1 cellular context compared by ENCODE assay signal in genomic region chr19:510606-511100, GRCh38.
TF ChIP-seq lines count a peak whose summit lies in the region.

No MANE protein-coding gene starts in this region.

TF ChIP-seq in HEK293, 187 proteins besides CTCF, POLR2A, EP300 and RAD21 (continued from another document and continues in another):
- TF ChIP-seq ZNF747 (tag by site-specific recombination; IDR thresholded peaks at IDR 0.05) = no peak
- TF ChIP-seq ZNF701 (tag by site-specific recombination; IDR thresholded peaks at IDR 0.05) = no peak
- TF ChIP-seq ZNF211 (tag by site-specific recombination; IDR thresholded peaks at IDR 0.05; ENCODE audit: low read depth) = no peak
- no peak for TF ChIP-seq ZNF341 (tag by site-specific recombination; IDR thresholded peaks at IDR 0.05; ENCODE audit: low read depth)
- TF ChIP-seq ZNF654 (tag by site-specific recombination; IDR thresholded peaks at IDR 0.05; ENCODE audit: low read depth) = peak; percentile 45
- TF ChIP-seq ZFHX2 (tag by site-specific recombination; conservative IDR thresholded peaks at IDR 0.05) = peak; percentile 68
- TF ChIP-seq ZNF16 (tag by site-specific recombination; IDR thresholded peaks at IDR 0.05; ENCODE audit: low read depth) = no peak
- TF ChIP-seq, protein P1, sequence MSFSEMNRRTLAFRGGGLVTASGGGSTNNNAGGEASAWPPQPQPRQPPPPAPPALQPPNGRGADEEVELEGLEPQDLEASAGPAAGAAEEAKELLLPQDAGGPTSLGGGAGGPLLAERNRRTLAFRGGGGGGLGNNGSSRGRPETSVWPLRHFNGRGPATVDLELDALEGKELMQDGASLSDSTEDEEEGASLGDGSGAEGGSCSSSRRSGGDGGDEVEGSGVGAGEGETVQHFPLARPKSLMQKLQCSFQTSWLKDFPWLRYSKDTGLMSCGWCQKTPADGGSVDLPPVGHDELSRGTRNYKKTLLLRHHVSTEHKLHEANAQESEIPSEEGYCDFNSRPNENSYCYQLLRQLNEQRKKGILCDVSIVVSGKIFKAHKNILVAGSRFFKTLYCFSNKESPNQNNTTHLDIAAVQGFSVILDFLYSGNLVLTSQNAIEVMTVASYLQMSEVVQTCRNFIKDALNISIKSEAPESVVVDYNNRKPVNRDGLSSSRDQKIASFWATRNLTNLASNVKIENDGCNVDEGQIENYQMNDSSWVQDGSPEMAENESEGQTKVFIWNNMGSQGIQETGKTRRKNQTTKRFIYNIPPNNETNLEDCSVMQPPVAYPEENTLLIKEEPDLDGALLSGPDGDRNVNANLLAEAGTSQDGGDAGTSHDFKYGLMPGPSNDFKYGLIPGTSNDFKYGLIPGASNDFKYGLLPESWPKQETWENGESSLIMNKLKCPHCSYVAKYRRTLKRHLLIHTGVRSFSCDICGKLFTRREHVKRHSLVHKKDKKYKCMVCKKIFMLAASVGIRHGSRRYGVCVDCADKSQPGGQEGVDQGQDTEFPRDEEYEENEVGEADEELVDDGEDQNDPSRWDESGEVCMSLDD (tag by site-specific recombination; IDR thresholded peaks at IDR 0.05) = peak; percentile 57; the same call in 1 of the 2 replicates
- TF ChIP-seq ZBTB1 (tag by site-specific recombination; IDR thresholded peaks at IDR 0.05) = no peak
- 0 out of 2 replicates have a peak, but pooled peaks have one; percentile 19 for TF ChIP-seq EGR2 (tag by site-specific recombination; IDR thresholded peaks at IDR 0.05; ENCODE audit: low read depth)
- TF ChIP-seq, protein P2, sequence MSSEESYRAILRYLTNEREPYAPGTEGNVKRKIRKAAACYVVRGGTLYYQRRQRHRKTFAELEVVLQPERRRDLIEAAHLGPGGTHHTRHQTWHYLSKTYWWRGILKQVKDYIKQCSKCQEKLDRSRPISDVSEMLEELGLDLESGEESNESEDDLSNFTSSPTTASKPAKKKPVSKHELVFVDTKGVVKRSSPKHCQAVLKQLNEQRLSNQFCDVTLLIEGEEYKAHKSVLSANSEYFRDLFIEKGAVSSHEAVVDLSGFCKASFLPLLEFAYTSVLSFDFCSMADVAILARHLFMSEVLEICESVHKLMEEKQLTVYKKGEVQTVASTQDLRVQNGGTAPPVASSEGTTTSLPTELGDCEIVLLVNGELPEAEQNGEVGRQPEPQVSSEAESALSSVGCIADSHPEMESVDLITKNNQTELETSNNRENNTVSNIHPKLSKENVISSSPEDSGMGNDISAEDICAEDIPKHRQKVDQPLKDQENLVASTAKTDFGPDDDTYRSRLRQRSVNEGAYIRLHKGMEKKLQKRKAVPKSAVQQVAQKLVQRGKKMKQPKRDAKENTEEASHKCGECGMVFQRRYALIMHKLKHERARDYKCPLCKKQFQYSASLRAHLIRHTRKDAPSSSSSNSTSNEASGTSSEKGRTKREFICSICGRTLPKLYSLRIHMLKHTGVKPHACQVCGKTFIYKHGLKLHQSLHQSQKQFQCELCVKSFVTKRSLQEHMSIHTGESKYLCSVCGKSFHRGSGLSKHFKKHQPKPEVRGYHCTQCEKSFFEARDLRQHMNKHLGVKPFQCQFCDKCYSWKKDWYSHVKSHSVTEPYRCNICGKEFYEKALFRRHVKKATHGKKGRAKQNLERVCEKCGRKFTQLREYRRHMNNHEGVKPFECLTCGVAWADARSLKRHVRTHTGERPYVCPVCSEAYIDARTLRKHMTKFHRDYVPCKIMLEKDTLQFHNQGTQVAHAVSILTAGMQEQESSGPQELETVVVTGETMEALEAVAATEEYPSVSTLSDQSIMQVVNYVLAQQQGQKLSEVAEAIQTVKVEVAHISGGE (tag by site-specific recombination; conservative IDR thresholded peaks at IDR 0.05; ENCODE audit: low read depth) = no peak
- TF ChIP-seq, protein P3, sequence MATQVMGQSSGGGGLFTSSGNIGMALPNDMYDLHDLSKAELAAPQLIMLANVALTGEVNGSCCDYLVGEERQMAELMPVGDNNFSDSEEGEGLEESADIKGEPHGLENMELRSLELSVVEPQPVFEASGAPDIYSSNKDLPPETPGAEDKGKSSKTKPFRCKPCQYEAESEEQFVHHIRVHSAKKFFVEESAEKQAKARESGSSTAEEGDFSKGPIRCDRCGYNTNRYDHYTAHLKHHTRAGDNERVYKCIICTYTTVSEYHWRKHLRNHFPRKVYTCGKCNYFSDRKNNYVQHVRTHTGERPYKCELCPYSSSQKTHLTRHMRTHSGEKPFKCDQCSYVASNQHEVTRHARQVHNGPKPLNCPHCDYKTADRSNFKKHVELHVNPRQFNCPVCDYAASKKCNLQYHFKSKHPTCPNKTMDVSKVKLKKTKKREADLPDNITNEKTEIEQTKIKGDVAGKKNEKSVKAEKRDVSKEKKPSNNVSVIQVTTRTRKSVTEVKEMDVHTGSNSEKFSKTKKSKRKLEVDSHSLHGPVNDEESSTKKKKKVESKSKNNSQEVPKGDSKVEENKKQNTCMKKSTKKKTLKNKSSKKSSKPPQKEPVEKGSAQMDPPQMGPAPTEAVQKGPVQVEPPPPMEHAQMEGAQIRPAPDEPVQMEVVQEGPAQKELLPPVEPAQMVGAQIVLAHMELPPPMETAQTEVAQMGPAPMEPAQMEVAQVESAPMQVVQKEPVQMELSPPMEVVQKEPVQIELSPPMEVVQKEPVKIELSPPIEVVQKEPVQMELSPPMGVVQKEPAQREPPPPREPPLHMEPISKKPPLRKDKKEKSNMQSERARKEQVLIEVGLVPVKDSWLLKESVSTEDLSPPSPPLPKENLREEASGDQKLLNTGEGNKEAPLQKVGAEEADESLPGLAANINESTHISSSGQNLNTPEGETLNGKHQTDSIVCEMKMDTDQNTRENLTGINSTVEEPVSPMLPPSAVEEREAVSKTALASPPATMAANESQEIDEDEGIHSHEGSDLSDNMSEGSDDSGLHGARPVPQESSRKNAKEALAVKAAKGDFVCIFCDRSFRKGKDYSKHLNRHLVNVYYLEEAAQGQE (tag by site-specific recombination; IDR thresholded peaks at IDR 0.05) = no peak
- no peak for TF ChIP-seq ZNF394 (tag by site-specific recombination; IDR thresholded peaks at IDR 0.05; ENCODE audit: borderline replicate concordance)
- peak; percentile 24 for TF ChIP-seq ZBTB26 (tag by site-specific recombination; optimal IDR thresholded peaks at IDR 0.05)
- TF ChIP-seq GFI1B (tag by site-specific recombination; IDR thresholded peaks at IDR 0.05) = no peak
- no peak for TF ChIP-seq ZNF10 (tag by site-specific recombination; IDR thresholded peaks at IDR 0.05)
- TF ChIP-seq ZNF488 (tag by site-specific recombination; IDR thresholded peaks at IDR 0.05) = no peak
- no peak for TF ChIP-seq ZNF239 (tag by site-specific recombination; IDR thresholded peaks at IDR 0.05)
- no peak for TF ChIP-seq ZNF114 (tag by site-specific recombination; IDR thresholded peaks at IDR 0.05)
- no peak for TF ChIP-seq ZNF280C (tag by site-specific recombination; IDR thresholded peaks at IDR 0.05)
- no peak for TF ChIP-seq FEZF1 (tag by site-specific recombination; IDR thresholded peaks at IDR 0.05)
- no peak for TF ChIP-seq ZNF23 (tag by site-specific recombination; IDR thresholded peaks at IDR 0.05; ENCODE audit: borderline replicate concordance)
- TF ChIP-seq WT1 (tag by site-specific recombination; IDR thresholded peaks at IDR 0.05) = no peak
- TF ChIP-seq KLF16 (tag by site-specific recombination; IDR thresholded peaks at IDR 0.05) = no peak
- TF ChIP-seq IKZF3 (tag by site-specific recombination; IDR thresholded peaks at IDR 0.05) = no peak
- TF ChIP-seq ZNF132 (tag by site-specific recombination; IDR thresholded peaks at IDR 0.05; ENCODE audit: borderline replicate concordance) = no peak
- TF ChIP-seq ZNF830 (tag by site-specific recombination; IDR thresholded peaks at IDR 0.05; ENCODE audit: low read depth) = no peak
- no peak for TF ChIP-seq ZNF214 (tag by site-specific recombination; IDR thresholded peaks at IDR 0.05; ENCODE audit: borderline replicate concordance)
- TF ChIP-seq SP7 (tag by site-specific recombination; IDR thresholded peaks at IDR 0.05) = no peak; the same call in 1 of the 2 replicates
- no peak for TF ChIP-seq PRDM6 (tag by site-specific recombination; IDR thresholded peaks at IDR 0.05)
- no peak for TF ChIP-seq ZNF792 (tag by site-specific recombination; IDR thresholded peaks at IDR 0.05)
- no peak for TF ChIP-seq ZNF155 (tag by site-specific recombination; IDR thresholded peaks at IDR 0.05)
- TF ChIP-seq ZNF843 (tag by site-specific recombination; IDR thresholded peaks at IDR 0.05) = no peak
- TF ChIP-seq ZNF529 (tag by site-specific recombination; IDR thresholded peaks at IDR 0.05; ENCODE audit: insufficient replicate concordance) = no peak
- TF ChIP-seq ZNF433 (tag by site-specific recombination; IDR thresholded peaks at IDR 0.05; ENCODE audit: low read depth) = no peak
- no peak for TF ChIP-seq ZNF133 (tag by site-specific recombination; IDR thresholded peaks at IDR 0.05)
- no peak for TF ChIP-seq ZNF670 (tag by site-specific recombination; IDR thresholded peaks at IDR 0.05; ENCODE audit: low read depth)
- TF ChIP-seq ZNF416 (tag by site-specific recombination; IDR thresholded peaks at IDR 0.05) = no peak
- TF ChIP-seq ZNF292 (tag by site-specific recombination; IDR thresholded peaks at IDR 0.05; ENCODE audit: borderline replicate concordance, low read depth) = no peak
- no peak for TF ChIP-seq GLI4 (tag by site-specific recombination; IDR thresholded peaks at IDR 0.05)
- TF ChIP-seq ZNF76 (tag by site-specific recombination; IDR thresholded peaks at IDR 0.05; ENCODE audit: borderline replicate concordance, low read depth) = peak; percentile 41; the same call in 1 of the 2 replicates
- TF ChIP-seq ZFP69B (tag by site-specific recombination; IDR thresholded peaks at IDR 0.05) = no peak
- no peak for TF ChIP-seq SALL2 (tag by site-specific recombination; IDR thresholded peaks at IDR 0.05; ENCODE audit: borderline replicate concordance)
- no peak for TF ChIP-seq ZNF707 (tag by site-specific recombination; IDR thresholded peaks at IDR 0.05)
- TF ChIP-seq, protein P4, sequence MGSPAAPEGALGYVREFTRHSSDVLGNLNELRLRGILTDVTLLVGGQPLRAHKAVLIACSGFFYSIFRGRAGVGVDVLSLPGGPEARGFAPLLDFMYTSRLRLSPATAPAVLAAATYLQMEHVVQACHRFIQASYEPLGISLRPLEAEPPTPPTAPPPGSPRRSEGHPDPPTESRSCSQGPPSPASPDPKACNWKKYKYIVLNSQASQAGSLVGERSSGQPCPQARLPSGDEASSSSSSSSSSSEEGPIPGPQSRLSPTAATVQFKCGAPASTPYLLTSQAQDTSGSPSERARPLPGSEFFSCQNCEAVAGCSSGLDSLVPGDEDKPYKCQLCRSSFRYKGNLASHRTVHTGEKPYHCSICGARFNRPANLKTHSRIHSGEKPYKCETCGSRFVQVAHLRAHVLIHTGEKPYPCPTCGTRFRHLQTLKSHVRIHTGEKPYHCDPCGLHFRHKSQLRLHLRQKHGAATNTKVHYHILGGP (tag by site-specific recombination; IDR thresholded peaks at IDR 0.05) = no peak
- TF ChIP-seq, protein P5, sequence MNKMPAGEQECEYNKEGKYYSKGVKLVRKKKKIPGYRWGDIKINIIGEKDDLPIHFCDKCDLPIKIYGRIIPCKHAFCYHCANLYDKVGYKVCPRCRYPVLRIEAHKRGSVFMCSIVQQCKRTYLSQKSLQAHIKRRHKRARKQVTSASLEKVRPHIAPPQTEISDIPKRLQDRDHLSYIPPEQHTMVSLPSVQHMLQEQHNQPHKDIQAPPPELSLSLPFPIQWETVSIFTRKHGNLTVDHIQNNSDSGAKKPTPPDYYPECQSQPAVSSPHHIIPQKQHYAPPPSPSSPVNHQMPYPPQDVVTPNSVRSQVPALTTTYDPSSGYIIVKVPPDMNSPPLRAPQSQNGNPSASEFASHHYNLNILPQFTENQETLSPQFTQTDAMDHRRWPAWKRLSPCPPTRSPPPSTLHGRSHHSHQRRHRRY (tag by site-specific recombination; IDR thresholded peaks at IDR 0.05) = no peak
